In genomic region chr6:143224516-143224915, GRCh38 we compare ENCODE assay signal across 1 cellular context.
TF ChIP-seq lines count a peak whose summit lies in the region.

No MANE protein-coding gene starts in this region.

TF ChIP-seq in K562, 482 proteins besides CTCF, POLR2A, EP300 and RAD21:
- TF ChIP-seq ZC3H4 (CRISPR knock-in tag; IDR thresholded peaks at IDR 0.05; ENCODE audit: borderline replicate concordance): no peak
